In genomic region chr6:37820713-37821069, GRCh38 we compare ENCODE assay signal across 8 cellular contexts. TPM values are rescaled to one million over a fixed set of nuclear protein-coding genes. Genes with fewer than 3 reads are reported as not detected.
A peak's percentile ranks its signal among the peaks of the same experiment; 100 is the strongest.
DNase-seq lines count a peak whose midpoint lies in the region; ATAC-seq and TF ChIP-seq lines count a peak whose summit lies in the region.

No MANE protein-coding gene starts in this region.

- H3K36me3 Mint-ChIP-seq in IgD-negative memory B cell = peaks cover 2% of the 10 kb centered on the region

- no peaks in the 10 kb centered on the region for H3K27me3 ChIP-seq in muscle layer of colon (ENCODE audit: control insufficient read depth in 1 of 2, insufficient read depth in 2 of 2, low read length in 2 of 2)

- H3K36me3 ChIP-seq in muscle layer of colon (ENCODE audit: insufficient read depth, low read length) = no peaks in the 10 kb centered on the region

- DNase-seq in AG10803 (ENCODE audit: low read depth) (no peak), cerebellum (ENCODE audit: low spot score) (peak; percentile 17), NCI-H1930 (lab: John Stamatoyannopoulos, UW) (no peak), 8988T (no peak)

- peaks cover 34 to 46% (median 37%) of the 10 kb centered on the region in 3 donors for H3K4me1 Mint-ChIP-seq in IgD-negative memory B cell

- H3K9me3 ChIP-seq in muscle layer of colon (ENCODE audit: low read length) = no peaks in the 10 kb centered on the region

- H3K9me3 Mint-ChIP-seq in IgD-negative memory B cell = no peaks in the 10 kb centered on the region

- peak overlapping the region; percentile 71 for H3K27ac ChIP-seq in muscle layer of colon (ENCODE audit: low read depth, low read length)

- H3K27me3 Mint-ChIP-seq in IgD-negative memory B cell = no peaks in the 10 kb centered on the region

- H3K9ac ChIP-seq in muscle layer of colon (ENCODE audit: low read length) = peak overlapping the region; percentile 62

- H3K4me3 Mint-ChIP-seq in IgD-negative memory B cell = peak overlapping the region; percentile 88 to 97 (median 92)

- H3K27ac Mint-ChIP-seq in IgD-negative memory B cell = peak overlapping the region; percentile 93 to 97 (median 95)

- no peak for TF ChIP-seq POLR2A in GM18505 (IDR thresholded peaks at IDR 0.05; ENCODE audit: borderline replicate concordance, extremely low read depth, insufficient read depth, insufficient read length)

- no peak for TF ChIP-seq CTCF in AG10803 (conservative IDR thresholded peaks at IDR 0.05; ENCODE audit: low read length)

- ATAC-seq in GM18505 (IDR thresholded peaks at IDR 0.05; ENCODE audit: unreplicated experiment) = no peak
- ATAC-seq in HG03135 (IDR thresholded peaks at IDR 0.05; ENCODE audit: unreplicated experiment) = no peak

- H3K4me1 ChIP-seq in muscle layer of colon (ENCODE audit: insufficient read depth, low read length) = peaks cover 37% of the 10 kb centered on the region

- peak overlapping the region; percentile 85 for H3K4me3 ChIP-seq in AG10803 (ENCODE audit: low read length)
- peak overlapping the region; percentile 59 to 78 for H3K4me3 ChIP-seq in muscle layer of colon (ENCODE audit: low read depth in 1 of 2, low read length in 2 of 2)

RNA-seq across cellular contexts. Expression of gene ZFAND3, which starts 1.2 kb away (rescaled TPM):
- 6.4 TPM for polyA plus RNA-seq in IgD-negative memory B cell
- 31.0 TPM for total RNA-seq in cerebellum
